In the genomic region with DNA sequence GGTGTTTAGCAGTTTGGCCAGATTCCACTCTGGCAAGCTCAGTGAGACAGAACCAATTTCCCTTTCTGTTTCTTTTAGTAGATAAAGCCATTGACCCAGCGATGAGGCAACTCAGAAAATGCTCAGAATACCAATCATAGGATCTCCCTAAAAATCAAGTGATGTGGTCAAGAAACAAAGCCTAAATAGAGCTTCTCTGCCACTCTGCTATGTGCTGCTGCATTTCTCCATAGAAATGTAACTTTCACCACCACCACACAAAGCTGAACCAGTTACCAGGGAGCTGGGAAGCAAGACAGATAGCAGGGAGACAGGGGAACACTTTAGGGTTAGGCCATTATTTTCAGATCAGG, we compare ENCODE assay signal across 17 cellular contexts.
DNase-seq lines count a peak whose midpoint lies in the region; ATAC-seq, FAIRE-seq and TF ChIP-seq lines count a peak whose summit lies in the region.
"Had no signal": no experiment of that assay in that cellular context is flagged by ENCODE, and none has a peak within 500 bp of the region (broad histone marks: within the 10 kb centered on the region; RNA-seq: fewer than 3 reads in every experiment).

No MANE protein-coding gene starts in this region.

- H3K4me3 Mint-ChIP-seq in mesothelial cell of epicardium = no peak overlapping the region
- H3K4me3 Mint-ChIP-seq: endodermal cell, immature natural killer cell had no signal

- H3K9me3 Mint-ChIP-seq in mesothelial cell of epicardium = no peaks in the 10 kb centered on the region
- H3K9me3 Mint-ChIP-seq: endodermal cell, immature natural killer cell had no signal

- no TSS peak for BruUV-seq in HepG2 (replicated peaks; lab: Mats Ljungman, UMichigan)

- H4K20me1 ChIP-seq in HepG2 (ENCODE audit: insufficient read depth, low read length) = no peaks in the 10 kb centered on the region

- H3K9ac ChIP-seq in liver (ENCODE audit: low read depth in 1 of 2, low read length in 2 of 2) (no peak overlapping the region), HepG2 (ENCODE audit: insufficient read depth, low read depth, low read length) (no peak overlapping the region)

- H3K79me2 ChIP-seq in HepG2 (ENCODE audit: insufficient read depth, low read length) = no peaks in the 10 kb centered on the region

- no peak for ATAC-seq in HepG2

- TF ChIP-seq CTCF in liver (IDR thresholded peaks at IDR 0.05; ENCODE audit: low read depth, low read length, missing input control) (no peak), HepG2 (CRISPR knock-in tag; IDR thresholded peaks at IDR 0.05) (no peak), mesothelial cell of epicardium (IDR thresholded peaks at IDR 0.05; ENCODE audit: unreplicated experiment) (no peak)

- CTCF ChIA-PET in HepG2 (lab: Yijun Ruan, JAX; ENCODE audit: low intra/inter-chr PET ratio, low total read pairs) = no interaction called here

- H3K36me3 ChIP-seq in liver (ENCODE audit: control insufficient read depth in 4 of 4, insufficient read depth in 3 of 4, low read depth in 1 of 4, low read length in 3 of 4) (no peaks in the 10 kb centered on the region), HepG2 (replicated peaks in 1 of 2; ENCODE audit: control insufficient read depth in 1 of 2, insufficient read depth in 2 of 2, low read length in 2 of 2) (no peaks in the 10 kb centered on the region)
- H3K36me3 ChIP-seq: spleen had no signal

- in situ Hi-C loops in HepG2 (cut with HindIII; ENCODE audit: extremely low pct_ligation_motif_present, low pct_unique_long_range_greater_than_20kb) = no loop called here

- no peak for FAIRE-seq in HepG2 (lab: Jason Lieb, UNC)

- H3K9me3 ChIP-seq in liver (ENCODE audit: control insufficient read depth in 4 of 4, low read length in 3 of 4) = no peaks in the 10 kb centered on the region
- H3K9me3 ChIP-seq in HepG2 (ENCODE audit: low read length) = no peaks in the 10 kb centered on the region
- H3K9me3 ChIP-seq: spleen had no signal

- no peak for TF ChIP-seq POLR2A in HepG2 (IDR thresholded peaks at IDR 0.05; ENCODE audit: insufficient read depth in 1 of 2, low read depth in 2 of 2, low read length in 2 of 2)

- H3K27ac ChIP-seq in liver (ENCODE audit: low read depth in 1 of 2, low read length in 2 of 2) (peak overlapping the region; percentile 63 to 70), HepG2 (ENCODE audit: extremely low read length, insufficient read depth, low read length) (no peak overlapping the region)
- H3K27ac ChIP-seq: HL-60, spleen had no signal

- H3K4me1 ChIP-seq in liver (ENCODE audit: control insufficient read depth in 4 of 4, insufficient read depth in 4 of 4, low read length in 3 of 4) (peaks cover 4 to 27% (median 11%) of the 10 kb centered on the region in 4 donors), HepG2 (ENCODE audit: insufficient read depth, low read length) (peaks cover 13% of the 10 kb centered on the region)
- H3K4me1 ChIP-seq: spleen had no signal

- DNase-seq in HepG2 (ENCODE audit: low spot score) (no peak), dermis blood vessel endothelial cell (peak; percentile 27), mesothelial cell of epicardium (ENCODE audit: low spot score in 2 of 2, unreplicated experiment in 2 of 2) (no peak), T-helper 2 cell (no peak), Kasumi-1 (lab: John Stamatoyannopoulos, UW) (no peak), inferior parietal cortex (ENCODE audit: extremely low spot score) (no peak), SHP77 treated with DMSO at 0.1 percent for 48 hours (lab: John Stamatoyannopoulos, UW) (no peak)
- DNase-seq: endodermal cell, GDM1, glutamatergic neuron, immature natural killer cell, NCI-H187 treated with DMSO at 0.1 percent for 48 hours, occipital lobe, spleen, T-helper 1 cell had no signal

- WGBS in liver = 33% methylated on average over 1 of the region's 1 CpG
- WGBS in HepG2 (ENCODE audit: low lambda C conversion rate) = 19% methylated on average over 1 of the region's 1 CpG

- peak overlapping the region; percentile 65 for H3K27ac Mint-ChIP-seq in mesothelial cell of epicardium
- H3K27ac Mint-ChIP-seq: endodermal cell had no signal

- H3K4me1 Mint-ChIP-seq in mesothelial cell of epicardium = peaks cover 22% of the 10 kb centered on the region

- H2AFZ ChIP-seq in HepG2 (ENCODE audit: low read length) = no peak overlapping the region

- POLR2A ChIA-PET in HepG2 (lab: Yijun Ruan, JAX) = no interaction called here

- no peak overlapping the region for H3K4me2 ChIP-seq in HepG2 (ENCODE audit: low read depth, low read length)

- H3K36me3 Mint-ChIP-seq in mesothelial cell of epicardium = no peaks in the 10 kb centered on the region
- H3K36me3 Mint-ChIP-seq: immature natural killer cell had no signal

- TF ChIP-seq RAD21 in liver (IDR thresholded peaks at IDR 0.05) (peak in 1 of 2 donors; percentile 24), HepG2 (CRISPR knock-in tag; IDR thresholded peaks at IDR 0.05) (no peak)

- intact Hi-C loops in HepG2 (cut with micrococcal nuclease; ENCODE audit: unreplicated experiment) = no loop called here

- TF ChIP-seq EP300 in HepG2 (IDR thresholded peaks at IDR 0.05; ENCODE audit: low read depth in 2 of 2, low read length in 2 of 2) (no peak), HepG2 (CRISPR knock-in tag; IDR thresholded peaks at IDR 0.05; ENCODE audit: borderline replicate concordance) (no peak)

- H3K27me3 Mint-ChIP-seq in mesothelial cell of epicardium (ENCODE audit: low read depth) = no peaks in the 10 kb centered on the region

- no peak overlapping the region for H3K4me3 ChIP-seq in liver (ENCODE audit: low read depth in 1 of 3, low read length in 3 of 3)
- no peak overlapping the region for H3K4me3 ChIP-seq in HepG2 (replicated peaks in 1 of 3; ENCODE audit: insufficient read depth in 1 of 3, low read depth in 2 of 3, low read length in 3 of 3)
- H3K4me3 ChIP-seq: spleen had no signal

- H3K27me3 ChIP-seq in liver (ENCODE audit: control insufficient read depth in 4 of 4, insufficient read depth in 4 of 4, low read length in 3 of 4) = no peaks in the 10 kb centered on the region
- H3K27me3 ChIP-seq in HepG2 (ENCODE audit: control insufficient read depth in 1 of 2, insufficient read depth in 2 of 2, low read length in 2 of 2) = no peaks in the 10 kb centered on the region
- H3K27me3 ChIP-seq: spleen had no signal

TF ChIP-seq in liver, 16 proteins besides CTCF, POLR2A, EP300 and RAD21 (continues in another document):
- TF ChIP-seq SP1 (IDR thresholded peaks at IDR 0.05) (peak; percentile 61), HNF4G (IDR thresholded peaks at IDR 0.05) (peak; percentile 22), FOXA1 (IDR thresholded peaks at IDR 0.05) (no peak), NR2F2 (IDR thresholded peaks at IDR 0.05) (no peak), FOXA2 (IDR thresholded peaks at IDR 0.05) (no peak), HNF4A (conservative IDR thresholded peaks at IDR 0.05) (peak; percentile 14 to 46), GABPA (IDR thresholded peaks at IDR 0.05 in 1 of 2, conservative IDR thresholded peaks at IDR 0.05 in 1 of 2) (no peak)
- TF ChIP-seq, protein P1, sequence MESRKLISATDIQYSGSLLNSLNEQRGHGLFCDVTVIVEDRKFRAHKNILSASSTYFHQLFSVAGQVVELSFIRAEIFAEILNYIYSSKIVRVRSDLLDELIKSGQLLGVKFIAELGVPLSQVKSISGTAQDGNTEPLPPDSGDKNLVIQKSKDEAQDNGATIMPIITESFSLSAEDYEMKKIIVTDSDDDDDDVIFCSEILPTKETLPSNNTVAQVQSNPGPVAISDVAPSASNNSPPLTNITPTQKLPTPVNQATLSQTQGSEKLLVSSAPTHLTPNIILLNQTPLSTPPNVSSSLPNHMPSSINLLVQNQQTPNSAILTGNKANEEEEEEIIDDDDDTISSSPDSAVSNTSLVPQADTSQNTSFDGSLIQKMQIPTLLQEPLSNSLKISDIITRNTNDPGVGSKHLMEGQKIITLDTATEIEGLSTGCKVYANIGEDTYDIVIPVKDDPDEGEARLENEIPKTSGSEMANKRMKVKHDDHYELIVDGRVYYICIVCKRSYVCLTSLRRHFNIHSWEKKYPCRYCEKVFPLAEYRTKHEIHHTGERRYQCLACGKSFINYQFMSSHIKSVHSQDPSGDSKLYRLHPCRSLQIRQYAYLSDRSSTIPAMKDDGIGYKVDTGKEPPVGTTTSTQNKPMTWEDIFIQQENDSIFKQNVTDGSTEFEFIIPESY (IDR thresholded peaks at IDR 0.05) = no peak
- TF ChIP-seq, protein P2, sequence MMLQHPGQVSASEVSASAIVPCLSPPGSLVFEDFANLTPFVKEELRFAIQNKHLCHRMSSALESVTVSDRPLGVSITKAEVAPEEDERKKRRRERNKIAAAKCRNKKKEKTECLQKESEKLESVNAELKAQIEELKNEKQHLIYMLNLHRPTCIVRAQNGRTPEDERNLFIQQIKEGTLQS (IDR thresholded peaks at IDR 0.05) = peak; percentile 91

TF ChIP-seq in HepG2, 621 proteins besides CTCF, POLR2A, EP300 and RAD21 (continues in another document):
- TF ChIP-seq GPN1 (CRISPR knock-in tag; IDR thresholded peaks at IDR 0.05; ENCODE audit: borderline replicate concordance) = no peak
- TF ChIP-seq BRD4 (CRISPR knock-in tag; IDR thresholded peaks at IDR 0.05) = no peak
